In the genomic region with DNA sequence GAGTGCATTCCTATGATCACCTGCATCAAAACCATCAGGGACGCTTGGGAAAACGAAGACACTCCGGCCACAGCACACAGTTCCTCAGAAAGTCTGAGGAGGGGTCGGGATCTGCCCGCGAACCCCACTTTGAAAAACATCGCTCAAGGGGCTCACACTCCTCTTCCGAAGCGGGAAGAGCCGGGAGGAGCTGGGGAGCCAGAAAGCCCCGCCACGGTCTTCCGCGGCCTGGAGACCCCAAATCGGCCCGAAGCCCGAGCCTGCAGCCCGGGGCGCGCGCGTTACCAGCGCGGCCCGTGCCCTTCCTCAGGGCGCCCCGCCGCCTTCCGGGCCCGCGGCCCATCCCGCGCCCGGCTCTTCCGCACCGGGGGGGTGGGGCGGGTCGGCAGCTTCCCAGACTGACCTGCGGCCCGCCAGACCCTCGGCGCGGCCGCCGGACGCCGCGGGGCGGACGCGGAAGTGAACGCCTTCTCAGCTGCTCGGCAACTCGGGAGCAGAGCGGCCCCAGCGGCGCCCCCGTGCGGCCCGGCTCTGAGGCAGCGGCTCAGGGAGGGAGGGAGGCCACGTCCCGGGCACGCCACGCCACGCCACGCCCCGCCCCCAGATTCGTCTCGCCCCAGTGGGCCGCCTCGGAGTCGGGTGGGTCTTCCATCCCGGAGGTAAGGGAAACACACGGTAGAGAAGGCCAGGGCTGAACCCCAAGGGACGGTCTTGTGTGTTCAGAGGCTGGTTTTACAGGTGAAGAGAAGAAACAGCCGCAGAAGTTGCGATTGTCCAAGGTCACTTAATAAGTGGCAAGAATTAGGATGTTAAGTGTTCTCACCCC, we compare ENCODE assay signal across 8 cellular contexts. TPM values are rescaled to one million over a fixed set of nuclear protein-coding genes. Genes with fewer than 3 reads are reported as not detected.
DNase-seq lines count a peak whose midpoint lies in the region; ATAC-seq, FAIRE-seq and TF ChIP-seq lines count a peak whose summit lies in the region.

A gene (minus strand): TSS at position 461 of the 826 bp plus-strand sequence. CDS start 3,052 bp downstream, outside the sequence.

- TF ChIP-seq CTCF in WTC11 (IDR thresholded peaks at IDR 0.05) (peak; percentile 66; the same call in 1 of the 2 replicates), bronchial epithelial cell (IDR thresholded peaks at IDR 0.05; ENCODE audit: insufficient read depth, low read length, severe bottlenecking) (peak; percentile 79)

- DNase-seq in AG08395 (ENCODE audit: low spot score) (peak; percentile 97), NCI-H2227 treated with DMSO at 0.1 percent for 48 hours (lab: John Stamatoyannopoulos, UW) (peak; percentile 90), WTC11 (ENCODE audit: low spot score) (peak; percentile 91), bronchial epithelial cell (ENCODE audit: low read depth) (peak; percentile 59), iPS-NIHi7 (ENCODE audit: extremely low spot score) (peak; percentile 97), smooth muscle cell of the brain vasculature (ENCODE audit: low read depth, low spot score) (peak; percentile 65)

- ATAC-seq in GM18870 (IDR thresholded peaks at IDR 0.05; ENCODE audit: unreplicated experiment) (peak; percentile 72), HG03108 (IDR thresholded peaks at IDR 0.05; ENCODE audit: unreplicated experiment) (peak; percentile 99), WTC11 (peak; percentile 95)

- peak within 1 kb of the TSS; percentile 69 for H3K4me3 ChIP-seq in bronchial epithelial cell (ENCODE audit: low read depth, low read length)

- CTCF ChIA-PET in WTC11 (lab: Charles Lee): interaction anchor here (0.7 to 2.0 kb wide), 17 partner anchors 11 to 536 kb away, joined by 3 to 62 read pairs (median 6); a partner anchor contains a TSS

- H3K36me3 ChIP-seq in bronchial epithelial cell (ENCODE audit: control insufficient read depth, insufficient read depth, low read length): no peaks in the 10 kb centered on the region

- H3K9me3 Mint-ChIP-seq in WTC11: no peaks in the 10 kb centered on the region

- H3K27ac Mint-ChIP-seq in WTC11: peak within 1 kb of the TSS; percentile 13; the same call in 1 of the 2 replicates

- H3K4me3 Mint-ChIP-seq in WTC11: peak within 1 kb of the TSS; percentile 77

- no peaks in the 10 kb centered on the region for H3K36me3 Mint-ChIP-seq in WTC11

- POLR2A ChIA-PET in WTC11 (lab: Charles Lee): interaction anchor here (0.7 kb wide), 1 partner anchor 536 kb away, joined by 3 read pairs; no protein-coding TSS in a partner anchor

- no peaks in the 10 kb centered on the region for H3K27me3 Mint-ChIP-seq in WTC11 (ENCODE audit: low read depth)

- FAIRE-seq in bronchial epithelial cell (lab: Jason Lieb, UNC): no peak

- H3K27me3 ChIP-seq in bronchial epithelial cell (ENCODE audit: control insufficient read depth, insufficient read depth, low read length): no peaks in the 10 kb centered on the region

- peaks cover 10% of the 10 kb centered on the region for H3K4me1 Mint-ChIP-seq in WTC11

TF ChIP-seq in WTC11, 78 proteins besides CTCF, POLR2A, EP300 and RAD21 (continues in another document):
- peak; percentile 69 for TF ChIP-seq ZNF138 (CRISPR knock-in tag; conservative IDR thresholded peaks at IDR 0.05)
- peak; percentile 88; the same call in 1 of the 2 replicates for TF ChIP-seq CREM (CRISPR knock-in tag; IDR thresholded peaks at IDR 0.05)
- TF ChIP-seq ETV6 (CRISPR knock-in tag; IDR thresholded peaks at IDR 0.05): peak; percentile 88
- TF ChIP-seq FOXJ3 (CRISPR knock-in tag; IDR thresholded peaks at IDR 0.05; ENCODE audit: borderline replicate concordance): no peak
- TF ChIP-seq, protein P1, sequence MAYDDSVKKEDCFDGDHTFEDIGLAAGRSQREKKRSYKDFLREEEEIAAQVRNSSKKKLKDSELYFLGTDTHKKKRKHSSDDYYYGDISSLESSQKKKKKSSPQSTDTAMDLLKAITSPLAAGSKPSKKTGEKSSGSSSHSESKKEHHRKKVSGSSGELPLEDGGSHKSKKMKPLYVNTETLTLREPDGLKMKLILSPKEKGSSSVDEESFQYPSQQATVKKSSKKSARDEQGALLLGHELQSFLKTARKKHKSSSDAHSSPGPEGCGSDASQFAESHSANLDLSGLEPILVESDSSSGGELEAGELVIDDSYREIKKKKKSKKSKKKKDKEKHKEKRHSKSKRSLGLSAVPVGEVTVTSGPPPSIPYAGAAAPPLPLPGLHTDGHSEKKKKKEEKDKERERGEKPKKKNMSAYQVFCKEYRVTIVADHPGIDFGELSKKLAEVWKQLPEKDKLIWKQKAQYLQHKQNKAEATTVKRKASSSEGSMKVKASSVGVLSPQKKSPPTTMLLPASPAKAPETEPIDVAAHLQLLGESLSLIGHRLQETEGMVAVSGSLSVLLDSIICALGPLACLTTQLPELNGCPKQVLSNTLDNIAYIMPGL (CRISPR knock-in tag; IDR thresholded peaks at IDR 0.05): peak; percentile 96
- peak; percentile 92 for TF ChIP-seq ZBTB21 (CRISPR knock-in tag; IDR thresholded peaks at IDR 0.05; ENCODE audit: borderline replicate concordance)
- TF ChIP-seq SMAD3 (CRISPR knock-in tag; IDR thresholded peaks at IDR 0.05; ENCODE audit: borderline replicate concordance): peak; percentile 59; the same call in 1 of the 2 replicates
- TF ChIP-seq SP1 (CRISPR knock-in tag; conservative IDR thresholded peaks at IDR 0.05): peak; percentile 72
- TF ChIP-seq ZNF263 (CRISPR knock-in tag; IDR thresholded peaks at IDR 0.05; ENCODE audit: low read depth): 0 out of 2 replicates have a peak, but pooled peaks have one; percentile 29
- TF ChIP-seq, protein P2, sequence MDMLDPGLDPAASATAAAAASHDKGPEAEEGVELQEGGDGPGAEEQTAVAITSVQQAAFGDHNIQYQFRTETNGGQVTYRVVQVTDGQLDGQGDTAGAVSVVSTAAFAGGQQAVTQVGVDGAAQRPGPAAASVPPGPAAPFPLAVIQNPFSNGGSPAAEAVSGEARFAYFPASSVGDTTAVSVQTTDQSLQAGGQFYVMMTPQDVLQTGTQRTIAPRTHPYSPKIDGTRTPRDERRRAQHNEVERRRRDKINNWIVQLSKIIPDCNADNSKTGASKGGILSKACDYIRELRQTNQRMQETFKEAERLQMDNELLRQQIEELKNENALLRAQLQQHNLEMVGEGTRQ (CRISPR knock-in tag; IDR thresholded peaks at IDR 0.05): peak; percentile 55; the same call in 1 of the 2 replicates
- TF ChIP-seq, protein P3, sequence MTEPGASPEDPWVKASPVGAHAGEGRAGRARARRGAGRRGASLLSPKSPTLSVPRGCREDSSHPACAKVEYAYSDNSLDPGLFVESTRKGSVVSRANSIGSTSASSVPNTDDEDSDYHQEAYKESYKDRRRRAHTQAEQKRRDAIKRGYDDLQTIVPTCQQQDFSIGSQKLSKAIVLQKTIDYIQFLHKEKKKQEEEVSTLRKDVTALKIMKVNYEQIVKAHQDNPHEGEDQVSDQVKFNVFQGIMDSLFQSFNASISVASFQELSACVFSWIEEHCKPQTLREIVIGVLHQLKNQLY (CRISPR knock-in tag; IDR thresholded peaks at IDR 0.05): peak; percentile 64; the same call in 1 of the 2 replicates
- TF ChIP-seq, protein P4, sequence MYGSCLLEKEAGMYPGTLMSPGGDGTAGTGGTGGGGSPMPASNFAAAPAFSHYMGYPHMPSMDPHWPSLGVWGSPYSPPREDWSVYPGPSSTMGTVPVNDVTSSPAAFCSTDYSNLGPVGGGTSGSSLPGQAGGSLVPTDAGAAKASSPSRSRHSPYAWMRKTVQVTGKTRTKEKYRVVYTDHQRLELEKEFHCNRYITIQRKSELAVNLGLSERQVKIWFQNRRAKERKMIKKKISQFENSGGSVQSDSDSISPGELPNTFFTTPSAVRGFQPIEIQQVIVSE (CRISPR knock-in tag; IDR thresholded peaks at IDR 0.05; ENCODE audit: borderline replicate concordance): no peak
- peak; percentile 69; the same call in 1 of the 2 replicates for TF ChIP-seq GABPB1 (CRISPR knock-in tag; IDR thresholded peaks at IDR 0.05)
- 0 out of 2 replicates have a peak, but pooled peaks have one; percentile 26 for TF ChIP-seq NR3C1 (CRISPR knock-in tag; conservative IDR thresholded peaks at IDR 0.05; ENCODE audit: low read depth)
- TF ChIP-seq, protein P5, sequence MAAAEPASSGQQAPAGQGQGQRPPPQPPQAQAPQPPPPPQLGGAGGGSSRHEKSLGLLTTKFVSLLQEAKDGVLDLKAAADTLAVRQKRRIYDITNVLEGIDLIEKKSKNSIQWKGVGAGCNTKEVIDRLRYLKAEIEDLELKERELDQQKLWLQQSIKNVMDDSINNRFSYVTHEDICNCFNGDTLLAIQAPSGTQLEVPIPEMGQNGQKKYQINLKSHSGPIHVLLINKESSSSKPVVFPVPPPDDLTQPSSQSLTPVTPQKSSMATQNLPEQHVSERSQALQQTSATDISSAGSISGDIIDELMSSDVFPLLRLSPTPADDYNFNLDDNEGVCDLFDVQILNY (CRISPR knock-in tag; IDR thresholded peaks at IDR 0.05): peak; percentile 90
- TF ChIP-seq, protein P6, sequence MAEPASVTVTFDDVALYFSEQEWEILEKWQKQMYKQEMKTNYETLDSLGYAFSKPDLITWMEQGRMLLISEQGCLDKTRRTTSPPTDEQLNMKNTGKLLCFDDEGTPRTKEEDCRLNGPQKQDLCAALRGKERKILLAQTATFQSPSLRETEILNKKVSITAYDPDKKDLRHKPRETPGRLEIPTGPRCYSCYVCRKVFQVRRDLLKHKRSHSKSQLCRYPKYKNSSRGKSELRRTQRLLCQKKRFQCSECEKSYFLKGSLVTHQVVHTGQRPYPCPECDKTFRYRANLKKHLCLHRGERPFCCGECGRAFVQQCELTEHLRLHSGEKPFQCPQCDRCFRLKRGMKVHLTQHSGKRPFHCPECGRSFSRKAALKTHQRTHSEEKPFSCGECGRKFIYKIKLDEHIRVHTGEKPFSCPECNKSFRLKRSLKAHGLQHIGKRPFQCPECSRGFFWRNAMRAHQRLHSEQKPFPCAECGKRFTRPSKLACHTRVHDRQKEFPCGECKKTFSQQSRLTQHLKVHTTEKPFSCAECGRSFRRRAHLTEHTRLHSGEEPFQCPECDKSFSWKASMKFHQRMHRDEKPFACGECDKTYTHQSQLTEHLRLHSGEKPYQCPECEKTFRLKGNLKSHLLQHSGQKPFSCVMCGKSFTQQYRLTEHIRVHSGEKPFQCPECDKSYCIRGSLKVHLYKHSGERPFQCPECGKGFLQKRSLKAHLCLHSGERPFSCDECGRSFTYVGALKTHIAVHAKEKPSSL (CRISPR knock-in tag; conservative IDR thresholded peaks at IDR 0.05): no peak
- peak; percentile 81; the same call in 1 of the 2 replicates for TF ChIP-seq ZNF219 (CRISPR knock-in tag; IDR thresholded peaks at IDR 0.05; ENCODE audit: borderline replicate concordance)
- TF ChIP-seq, protein P7, sequence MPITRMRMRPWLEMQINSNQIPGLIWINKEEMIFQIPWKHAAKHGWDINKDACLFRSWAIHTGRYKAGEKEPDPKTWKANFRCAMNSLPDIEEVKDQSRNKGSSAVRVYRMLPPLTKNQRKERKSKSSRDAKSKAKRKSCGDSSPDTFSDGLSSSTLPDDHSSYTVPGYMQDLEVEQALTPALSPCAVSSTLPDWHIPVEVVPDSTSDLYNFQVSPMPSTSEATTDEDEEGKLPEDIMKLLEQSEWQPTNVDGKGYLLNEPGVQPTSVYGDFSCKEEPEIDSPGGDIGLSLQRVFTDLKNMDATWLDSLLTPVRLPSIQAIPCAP (CRISPR knock-in tag; IDR thresholded peaks at IDR 0.05): no peak

RNA-seq across cellular contexts. Expression of the gene that starts here (rescaled TPM):
- 4.9 to 6.7 TPM (median 5.7 TPM) in 3 replicates for total RNA-seq in WTC11 (2021)
- total RNA-seq in bronchial epithelial cell: 28.2 and 31.1 TPM in 2 replicates

Comparison
In these comparisons a context has a peak if more than half of its experiments do, and no peak if none do; other contexts are left out.
1. Peak in every context shown above with its lines: DNase-seq, ATAC-seq and H3K4me3 ChIP-seq.